Comparison of ENCODE assay signal across 25 cellular contexts in the genomic region with DNA sequence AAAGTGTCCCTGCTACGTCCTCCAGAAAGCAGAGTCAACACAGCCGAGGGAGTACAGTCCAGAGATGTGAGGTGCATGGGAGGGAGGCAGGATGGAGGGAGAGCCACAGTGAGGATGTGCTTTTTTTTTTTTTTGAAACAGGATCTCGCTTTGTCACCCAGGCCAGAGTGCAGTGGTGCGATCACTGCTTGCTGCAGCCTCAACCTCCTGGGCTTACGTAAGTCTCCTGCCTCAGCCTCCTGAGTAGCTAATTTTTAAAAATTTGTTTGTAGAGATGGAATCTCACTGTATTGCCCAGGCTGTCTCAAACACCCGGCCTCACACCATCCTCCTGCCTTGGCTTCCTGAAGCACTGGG.
"Had no signal": no experiment of that assay in that cellular context is flagged by ENCODE, and none has a peak within 500 bp of the region (broad histone marks: within the 10 kb centered on the region; RNA-seq: fewer than 3 reads in every experiment).

No MANE protein-coding gene starts in this region.

- H3K9me3 ChIP-seq: body of pancreas, gastroesophageal sphincter, left lung, lower lobe of right lung, mucosa of descending colon, neutrophil, ovary, tibial nerve had no signal

- H3K27ac ChIP-seq: body of pancreas, gastroesophageal sphincter, left lung, lower lobe of right lung, neutrophil, ovary, tibial nerve, VCaP had no signal

- DNase-seq: activated CD4-positive, alpha-beta T cell treated with anti-CD3 and anti-CD28 coated beads for 4 hours; activated CD4-positive, alpha-beta T cell treated with anti-CD3 and anti-CD28 coated beads, Interleukin-2, amount 50 U/mL, for 4 hours; activated naive CD4-positive, alpha-beta T cell; activated T-cell treated with anti-CD3 and anti-CD28 coated beads for 4 hours; activated T-cell treated with anti-CD3 and anti-CD28 coated beads, Interleukin-2, amount 50 U/mL, for 72 hours; anterior cingulate cortex; cerebellar nuclear complex; cortex of kidney; effector memory CD8-positive, alpha-beta T cell; left lung; lower lobe of right lung; mesendoderm; mucosa of descending colon; nephron progenitor cell; ovary; stimulated activated CD4-positive, alpha-beta T cell treated with anti-CD3 and anti-CD28 coated beads, Interleukin-15, amount 100 ng/mL, for 24 hours; stimulated activated CD4-positive, alpha-beta T cell treated with anti-CD3 and anti-CD28 coated beads, Interleukin-2, amount 100 ng/mL, for 24 hours; stimulated activated naive B cell treated with anti-CD40 and anti-IgM and Interleukin-4, amounts not matched to agents 10 μg/mL and 1 μg/mL and 100 μg/mL, for 72 hours had no signal

- H3K4me3 Mint-ChIP-seq: activated T-cell treated with anti-CD3 and anti-CD28 coated beads, Interleukin-2, amount 50 U/mL, for 72 hours; effector memory CD8-positive, alpha-beta T cell; nephron progenitor cell; stimulated activated naive B cell treated with anti-CD40 and anti-IgM and Interleukin-4, amounts not matched to agents 10 μg/mL and 1 μg/mL and 100 μg/mL, for 72 hours had no signal

- ATAC-seq: activated naive CD4-positive, alpha-beta T cell treated with anti-CD3 and anti-CD28 coated beads, Interleukin-2, amount 50 U/mL, for 72 hours; activated T-cell treated with anti-CD3 and anti-CD28 coated beads, Interleukin-2, amount 50 U/mL, for 72 hours; body of pancreas; effector memory CD8-positive, alpha-beta T cell; gastroesophageal sphincter; left lung; lower lobe of right lung; mucosa of descending colon; stimulated activated naive B cell treated with anti-CD40 and anti-IgM and Interleukin-4, amounts not matched to agents 10 μg/mL and 1 μg/mL and 100 μg/mL, for 72 hours had no signal

- H3K36me3 Mint-ChIP-seq: activated naive CD4-positive, alpha-beta T cell treated with anti-CD3 and anti-CD28 coated beads, Interleukin-2, amount 50 U/mL, for 72 hours; stimulated activated naive B cell treated with anti-CD40 and anti-IgM and Interleukin-4, amounts not matched to agents 10 μg/mL and 1 μg/mL and 100 μg/mL, for 72 hours had no signal

- H3K27me3 ChIP-seq: body of pancreas, gastroesophageal sphincter, left lung, neutrophil, ovary, tibial nerve had no signal

- H3K27ac Mint-ChIP-seq: activated naive CD4-positive, alpha-beta T cell treated with anti-CD3 and anti-CD28 coated beads, Interleukin-2, amount 50 U/mL, for 72 hours; activated T-cell treated with anti-CD3 and anti-CD28 coated beads, Interleukin-2, amount 50 U/mL, for 72 hours; effector memory CD8-positive, alpha-beta T cell; nephron progenitor cell; progenitor cell of endocrine pancreas; stimulated activated naive B cell treated with anti-CD40 and anti-IgM and Interleukin-4, amounts not matched to agents 10 μg/mL and 1 μg/mL and 100 μg/mL, for 72 hours had no signal

- H3K36me3 ChIP-seq: gastroesophageal sphincter, left lung, lower lobe of right lung, neutrophil, ovary, tibial nerve had no signal

- H3K4me3 ChIP-seq: body of pancreas, gastroesophageal sphincter, left lung, lower lobe of right lung, mucosa of descending colon, ovary, tibial nerve had no signal

- H3K9me3 Mint-ChIP-seq: activated naive CD4-positive, alpha-beta T cell treated with anti-CD3 and anti-CD28 coated beads, Interleukin-2, amount 50 U/mL, for 72 hours; activated T-cell treated with anti-CD3 and anti-CD28 coated beads, Interleukin-2, amount 50 U/mL, for 72 hours; effector memory CD8-positive, alpha-beta T cell; nephron progenitor cell; stimulated activated naive B cell treated with anti-CD40 and anti-IgM and Interleukin-4, amounts not matched to agents 10 μg/mL and 1 μg/mL and 100 μg/mL, for 72 hours had no signal
